In genomic region chr2:1538663-1539062, GRCh38 we compare ENCODE assay signal across 9 cellular contexts.
A peak's percentile ranks its signal among the peaks of the same experiment; 100 is the strongest.
DNase-seq lines count a peak whose midpoint lies in the region; ATAC-seq and TF ChIP-seq lines count a peak whose summit lies in the region.
"Had no signal": no experiment of that assay in that cellular context is flagged by ENCODE, and none has a peak within 500 bp of the region (broad histone marks: within the 10 kb centered on the region; RNA-seq: fewer than 3 reads in every experiment).

No MANE protein-coding gene starts in this region.

- peak overlapping the region in 2 of 8 donors; percentile 39 to 56 for H3K4me3 ChIP-seq in spleen
- H3K4me3 ChIP-seq: sigmoid colon had no signal

- H3K27ac Mint-ChIP-seq in activated CD8-positive, alpha-beta memory T cell treated with anti-CD3 and anti-CD28 coated beads, Interleukin-2, amount 10 ng/mL, durations not matched to agents 7 days and 5 days, result no peak overlapping the region
- no peak overlapping the region for H3K27ac Mint-ChIP-seq in chondrocyte (ENCODE audit: unreplicated experiment)

- TF ChIP-seq CTCF in chondrocyte (IDR thresholded peaks at IDR 0.05), result peak; percentile 72
- TF ChIP-seq CTCF in spleen (IDR thresholded peaks at IDR 0.05 in 8 of 11, conservative IDR thresholded peaks at IDR 0.05 in 3 of 11), result peak in 4 of 11 experiments; percentile 13 to 42 (median 23)

- H3K36me3 ChIP-seq in spleen, result peaks cover 0 to 7% (median 0%) of the 10 kb centered on the region in 6 donors
- H3K36me3 ChIP-seq: sigmoid colon had no signal

- H3K27ac ChIP-seq in spleen, result peak overlapping the region in 5 of 8 donors; percentile 44 to 76 (median 64)
- H3K27ac ChIP-seq: sigmoid colon had no signal

- H3K9me3 ChIP-seq in spleen, result no peaks in the 10 kb centered on the region
- H3K9me3 ChIP-seq: sigmoid colon had no signal

- TF ChIP-seq POLR2A in spleen (IDR thresholded peaks at IDR 0.05), result no peak

- H3K4me3 Mint-ChIP-seq in activated CD8-positive, alpha-beta memory T cell treated with anti-CD3 and anti-CD28 coated beads, Interleukin-2, amount 10 ng/mL, durations not matched to agents 7 days and 5 days, result no peak overlapping the region
- no peak overlapping the region for H3K4me3 Mint-ChIP-seq in chondrocyte (ENCODE audit: unreplicated experiment)

- no peaks in the 10 kb centered on the region for H3K9me3 Mint-ChIP-seq in activated CD8-positive, alpha-beta memory T cell treated with anti-CD3 and anti-CD28 coated beads, Interleukin-2, amount 10 ng/mL, durations not matched to agents 7 days and 5 days (ENCODE audit: low read depth)
- no peaks in the 10 kb centered on the region for H3K9me3 Mint-ChIP-seq in chondrocyte (ENCODE audit: low read depth)

- no peaks in the 10 kb centered on the region for H3K27me3 Mint-ChIP-seq in activated CD8-positive, alpha-beta memory T cell treated with anti-CD3 and anti-CD28 coated beads, Interleukin-2, amount 10 ng/mL, durations not matched to agents 7 days and 5 days
- peaks cover 9% of the 10 kb centered on the region for H3K27me3 Mint-ChIP-seq in chondrocyte (ENCODE audit: low read depth)

- CTCF ChIA-PET in activated CD8-positive, alpha-beta memory T cell treated with anti-CD3 and anti-CD28 coated beads, Interleukin-2, amount 10 ng/mL, durations not matched to agents 7 days and 5 days (lab: Charles Lee), result no interaction called here

- peak; percentile 60 for ATAC-seq in activated CD8-positive, alpha-beta memory T cell treated with anti-CD3 and anti-CD28 coated beads, Interleukin-2, amount 10 ng/mL, durations not matched to agents 7 days and 5 days
- no peak for ATAC-seq in HG03520 (IDR thresholded peaks at IDR 0.05; ENCODE audit: unreplicated experiment)
- no peak for ATAC-seq in GM18907 (IDR thresholded peaks at IDR 0.05; ENCODE audit: unreplicated experiment)

- DNase-seq in activated CD8-positive, alpha-beta memory T cell treated with anti-CD3 and anti-CD28 coated beads, Interleukin-2, amount 10 ng/mL, durations not matched to agents 7 days and 5 days, result no peak
- DNase-seq in activated CD8-positive, alpha-beta memory T cell treated with anti-CD3 and anti-CD28 coated beads for 24 hours, result no peak
- peak; percentile 28 for DNase-seq in NCI-H2107 (lab: John Stamatoyannopoulos, UW)
- no peak for DNase-seq in chondrocyte (ENCODE audit: low spot score)
- no peak for DNase-seq in spleen
- DNase-seq in NCI-H187 (lab: John Stamatoyannopoulos, UW), result no peak
- DNase-seq: sigmoid colon had no signal

- H3K27me3 ChIP-seq in spleen (replicated peaks in 1 of 7), result no peaks in the 10 kb centered on the region

- no peaks in the 10 kb centered on the region for H3K36me3 Mint-ChIP-seq in activated CD8-positive, alpha-beta memory T cell treated with anti-CD3 and anti-CD28 coated beads, Interleukin-2, amount 10 ng/mL, durations not matched to agents 7 days and 5 days
- no peaks in the 10 kb centered on the region for H3K36me3 Mint-ChIP-seq in chondrocyte (ENCODE audit: low read depth)

- peaks cover 0 to 15% (median 0%) of the 10 kb centered on the region in 6 donors for H3K4me1 ChIP-seq in spleen
- H3K4me1 ChIP-seq: sigmoid colon had no signal

- no peaks in the 10 kb centered on the region for H3K4me1 Mint-ChIP-seq in activated CD8-positive, alpha-beta memory T cell treated with anti-CD3 and anti-CD28 coated beads, Interleukin-2, amount 10 ng/mL, durations not matched to agents 7 days and 5 days
- no peaks in the 10 kb centered on the region for H3K4me1 Mint-ChIP-seq in chondrocyte (ENCODE audit: low read depth)

- intact Hi-C loops in spleen (cut with DNase I; ENCODE audit: low total_unique reads), result no loop called here

- 42 to 50% (median 48%) methylated on average over 10 of the region's 10 CpGs for WGBS in spleen, 5 donors
